28 cellular contexts compared by ENCODE assay signal in the genomic region with DNA sequence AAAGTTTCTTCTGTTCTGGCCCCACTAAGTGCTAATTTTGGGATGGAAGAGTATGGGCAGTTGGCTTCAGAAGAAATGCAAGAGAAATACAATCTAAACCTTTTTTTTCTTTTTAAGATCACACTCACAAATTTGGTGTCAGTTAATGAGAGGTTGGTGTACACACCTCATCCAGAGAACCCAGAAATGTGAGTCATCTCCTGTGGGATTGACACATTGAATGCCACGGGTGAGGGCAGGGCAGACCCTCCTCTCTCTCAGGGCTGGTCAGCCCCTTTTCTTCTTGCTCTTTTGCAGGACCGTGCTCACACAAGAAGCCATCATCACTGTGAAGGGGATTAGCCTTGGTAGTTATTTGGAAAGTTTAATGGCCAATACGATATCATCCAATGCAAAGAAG. TPM values are rescaled to one million over a fixed set of nuclear protein-coding genes. Genes with fewer than 3 reads are reported as not detected.
"Had no signal": no experiment of that assay in that cellular context is flagged by ENCODE, and none has a peak within 500 bp of the region (broad histone marks: within the 10 kb centered on the region; RNA-seq: fewer than 3 reads in every experiment).

No MANE protein-coding gene starts in this region.

- H3K36me3 ChIP-seq: breast epithelium, cardiac muscle cell had no signal

- DNase-seq: activated CD4-positive, alpha-beta memory T cell treated with anti-CD3 and anti-CD28 coated beads for 36 hours; activated CD4-positive, alpha-beta T cell treated with anti-CD3 and anti-CD28 coated beads for 36 hours; activated CD4-positive, alpha-beta T cell treated with anti-CD3 and anti-CD28 coated beads, Interleukin-2, amount 10 ng/mL, durations not matched to agents 24 days and 14 days; activated CD4-positive, CD25-positive, alpha-beta regulatory T cell; activated CD4-positive, CD25-positive, alpha-beta regulatory T cell treated with anti-CD3 and anti-CD28 coated beads, Interleukin-2, amount 50 U/mL, for 72 hours; activated CD8-positive, alpha-beta memory T cell treated with anti-CD3 and anti-CD28 coated beads, Interleukin-2, amount 10 ng/mL, durations not matched to agents 7 days and 5 days; activated CD8-positive, alpha-beta memory T cell treated with anti-CD3 and anti-CD28 coated beads, Interleukin-2, amount 50 U/mL, for 4 hours; activated effector memory CD4-positive, alpha-beta T cell treated with anti-CD3 and anti-CD28 coated beads, Interleukin-2, amount 50 U/mL, for 16 hours; activated naive CD4-positive, alpha-beta T cell treated with anti-CD3 and anti-CD28 coated beads, Interleukin-2, amount 50 U/mL, for 16 hours; activated T-cell treated with anti-CD3 and anti-CD28 coated beads, Interleukin-2, amount 50 U/mL, for 1 hour; dorsolateral prefrontal cortex; effector memory CD4-positive, alpha-beta T cell; endodermal cell; erythroblast; foreskin keratinocyte; heart right ventricle; T-helper 2 cell had no signal

- H3K27ac Mint-ChIP-seq: activated CD4-positive, alpha-beta memory T cell treated with anti-CD3 and anti-CD28 coated beads for 36 hours; activated CD4-positive, alpha-beta T cell treated with anti-CD3 and anti-CD28 coated beads for 36 hours; activated CD4-positive, alpha-beta T cell treated with anti-CD3 and anti-CD28 coated beads, Interleukin-2, amount 10 ng/mL, durations not matched to agents 24 days and 14 days; activated CD8-positive, alpha-beta memory T cell treated with anti-CD3 and anti-CD28 coated beads, Interleukin-2, amount 10 ng/mL, durations not matched to agents 7 days and 5 days; activated naive CD8-positive, alpha-beta T cell; activated T-helper 17 cell treated with anti-CD3 and anti-CD28 coated beads, Interleukin-2, amount 50 U/mL, for 72 hours; brain; dendritic cell treated with granulocyte-macrophage colony-stimulating factor and Interleukin-4, amounts not matched to agents 40 ng/mL and 50 ng/mL, for 4 days; endodermal cell had no signal

- H3K4me3 Mint-ChIP-seq: activated CD4-positive, alpha-beta memory T cell treated with anti-CD3 and anti-CD28 coated beads for 36 hours; activated CD4-positive, alpha-beta T cell treated with anti-CD3 and anti-CD28 coated beads for 36 hours; activated CD4-positive, alpha-beta T cell treated with anti-CD3 and anti-CD28 coated beads, Interleukin-2, amount 10 ng/mL, durations not matched to agents 24 days and 14 days; activated CD8-positive, alpha-beta memory T cell treated with anti-CD3 and anti-CD28 coated beads, Interleukin-2, amount 10 ng/mL, durations not matched to agents 7 days and 5 days; activated naive CD8-positive, alpha-beta T cell; activated T-helper 17 cell treated with anti-CD3 and anti-CD28 coated beads, Interleukin-2, amount 50 U/mL, for 72 hours; brain; central memory CD8-positive, alpha-beta T cell; dendritic cell treated with granulocyte-macrophage colony-stimulating factor and Interleukin-4, amounts not matched to agents 40 ng/mL and 50 ng/mL, for 4 days; endodermal cell had no signal

- H3K4me1 ChIP-seq: ascending aorta, breast epithelium, esophagus muscularis mucosa, foreskin keratinocyte, gastroesophageal sphincter, heart right ventricle had no signal

- H3K27ac ChIP-seq: ascending aorta, breast epithelium, cardiac muscle cell, coronary artery, dorsolateral prefrontal cortex, esophagus muscularis mucosa, foreskin keratinocyte, gastroesophageal sphincter, heart right ventricle had no signal

- H3K4me1 Mint-ChIP-seq: activated T-helper 17 cell treated with anti-CD3 and anti-CD28 coated beads, Interleukin-2, amount 50 U/mL, for 72 hours; central memory CD8-positive, alpha-beta T cell; endodermal cell had no signal

- H3K4me3 ChIP-seq: ascending aorta, breast epithelium, cardiac muscle cell, coronary artery, dorsolateral prefrontal cortex, esophagus muscularis mucosa, gastroesophageal sphincter, heart right ventricle had no signal

- H3K27me3 ChIP-seq: ascending aorta, breast epithelium, cardiac muscle cell, dorsolateral prefrontal cortex, esophagus muscularis mucosa, foreskin keratinocyte, gastroesophageal sphincter, heart right ventricle had no signal

- ATAC-seq: activated CD4-positive, alpha-beta T cell treated with anti-CD3 and anti-CD28 coated beads for 36 hours; activated CD8-positive, alpha-beta memory T cell treated with anti-CD3 and anti-CD28 coated beads, Interleukin-2, amount 10 ng/mL, durations not matched to agents 7 days and 5 days; activated T-helper 17 cell treated with anti-CD3 and anti-CD28 coated beads, Interleukin-2, amount 50 U/mL, for 72 hours; foreskin keratinocyte; gastroesophageal sphincter; heart right ventricle had no signal

- H3K36me3 Mint-ChIP-seq: activated CD4-positive, alpha-beta memory T cell treated with anti-CD3 and anti-CD28 coated beads for 36 hours; activated CD8-positive, alpha-beta memory T cell treated with anti-CD3 and anti-CD28 coated beads, Interleukin-2, amount 10 ng/mL, durations not matched to agents 7 days and 5 days; activated naive CD8-positive, alpha-beta T cell had no signal

- H3K9me3 ChIP-seq: ascending aorta, esophagus muscularis mucosa had no signal

- H3K27me3 Mint-ChIP-seq: activated CD4-positive, alpha-beta memory T cell treated with anti-CD3 and anti-CD28 coated beads for 36 hours; activated CD4-positive, alpha-beta T cell treated with anti-CD3 and anti-CD28 coated beads for 36 hours; activated CD4-positive, alpha-beta T cell treated with anti-CD3 and anti-CD28 coated beads, Interleukin-2, amount 10 ng/mL, durations not matched to agents 24 days and 14 days; activated CD8-positive, alpha-beta memory T cell treated with anti-CD3 and anti-CD28 coated beads, Interleukin-2, amount 10 ng/mL, durations not matched to agents 7 days and 5 days; activated naive CD8-positive, alpha-beta T cell; activated T-helper 17 cell treated with anti-CD3 and anti-CD28 coated beads, Interleukin-2, amount 50 U/mL, for 72 hours; central memory CD8-positive, alpha-beta T cell; dendritic cell treated with granulocyte-macrophage colony-stimulating factor and Interleukin-4, amounts not matched to agents 40 ng/mL and 50 ng/mL, for 4 days had no signal

- H3K9me3 Mint-ChIP-seq: activated CD4-positive, alpha-beta memory T cell treated with anti-CD3 and anti-CD28 coated beads for 36 hours; activated CD4-positive, alpha-beta T cell treated with anti-CD3 and anti-CD28 coated beads, Interleukin-2, amount 10 ng/mL, durations not matched to agents 24 days and 14 days; activated T-helper 17 cell treated with anti-CD3 and anti-CD28 coated beads, Interleukin-2, amount 50 U/mL, for 72 hours; brain; central memory CD8-positive, alpha-beta T cell; dendritic cell treated with granulocyte-macrophage colony-stimulating factor and Interleukin-4, amounts not matched to agents 40 ng/mL and 50 ng/mL, for 4 days; endodermal cell had no signal

RNA-seq across cellular contexts. Expression of a gene that starts 19.2 kb away (rescaled TPM):
- total RNA-seq: ascending aorta had no signal
